ENCODE assay signal across 25 cellular contexts in genomic region chr6:116035616-116036015, GRCh38. TPM values are rescaled to one million over a fixed set of nuclear protein-coding genes. Genes with fewer than 3 reads are reported as not detected.
DNase-seq lines count a peak whose midpoint lies in the region; ATAC-seq, FAIRE-seq and TF ChIP-seq lines count a peak whose summit lies in the region.
"Had no signal": no experiment of that assay in that cellular context is flagged by ENCODE, and none has a peak within 500 bp of the region (broad histone marks: within the 10 kb centered on the region; RNA-seq: fewer than 3 reads in every experiment).

No MANE protein-coding gene starts in this region.

- CTCF ChIA-PET in HepG2 (lab: Yijun Ruan, JAX; ENCODE audit: low intra/inter-chr PET ratio, low total read pairs) = no interaction called here

- FAIRE-seq in HepG2 (lab: Jason Lieb, UNC) (no peak), pancreas (lab: Jason Lieb, UNC) (no peak)
- FAIRE-seq: GM12891, RCC 7860 had no signal

- H3K4me1 ChIP-seq in liver (ENCODE audit: control insufficient read depth in 4 of 4, insufficient read depth in 4 of 4, low read length in 3 of 4) = peaks cover 2 to 35% (median 15%) of the 10 kb centered on the region in 4 donors
- peaks cover 24% of the 10 kb centered on the region for H3K4me1 ChIP-seq in HepG2 (ENCODE audit: insufficient read depth, low read length)
- peaks cover 21% of the 10 kb centered on the region for H3K4me1 ChIP-seq in hepatocyte (ENCODE audit: insufficient read depth)
- peaks cover 0 to 31% (median 14%) of the 10 kb centered on the region in 3 donors for H3K4me1 ChIP-seq in pancreas
- H3K4me1 ChIP-seq: SJSA1, thyroid gland had no signal

- H2AFZ ChIP-seq in HepG2 (ENCODE audit: low read length) (no peak overlapping the region), hepatocyte (no peak overlapping the region)

- POLR2A ChIA-PET in HepG2 (lab: Yijun Ruan, JAX) = no interaction called here

- intact Hi-C loops in HepG2 (cut with micrococcal nuclease; ENCODE audit: unreplicated experiment) (no loop called here), pancreas (cut with DNase I) (no loop called here)

- H3K27me3 ChIP-seq in liver (ENCODE audit: control insufficient read depth in 4 of 4, insufficient read depth in 4 of 4, low read length in 3 of 4) (no peaks in the 10 kb centered on the region), HepG2 (ENCODE audit: control insufficient read depth in 1 of 2, insufficient read depth in 2 of 2, low read length in 2 of 2) (no peaks in the 10 kb centered on the region), hepatocyte (no peaks in the 10 kb centered on the region), pancreas (no peaks in the 10 kb centered on the region)
- H3K27me3 ChIP-seq: brain microvascular endothelial cell, heart left ventricle, SJSA1, thyroid gland had no signal

- H3K9ac ChIP-seq in liver (ENCODE audit: low read depth in 1 of 2, low read length in 2 of 2) (no peak overlapping the region), HepG2 (ENCODE audit: insufficient read depth, low read depth, low read length) (no peak overlapping the region)

- H3K27ac ChIP-seq in liver (ENCODE audit: low read depth in 1 of 2, low read length in 2 of 2) (peak overlapping the region; percentile 11 to 46), HepG2 (ENCODE audit: extremely low read length, insufficient read depth, low read length) (no peak overlapping the region), hepatocyte (peak overlapping the region; percentile 61), pancreas (peak overlapping the region in 2 of 4 donors; percentile 9 to 42)
- H3K27ac ChIP-seq: brain microvascular endothelial cell, SJSA1, skin epidermis, thyroid gland had no signal

- H4K20me1 ChIP-seq in HepG2 (ENCODE audit: insufficient read depth, low read length) = no peaks in the 10 kb centered on the region
- no peaks in the 10 kb centered on the region for H4K20me1 ChIP-seq in hepatocyte (ENCODE audit: insufficient read depth, poor library complexity, severe bottlenecking)

- no peak for TF ChIP-seq POLR2A in HepG2 (IDR thresholded peaks at IDR 0.05; ENCODE audit: insufficient read depth in 1 of 2, low read depth in 2 of 2, low read length in 2 of 2)

- TF ChIP-seq RAD21 in liver (IDR thresholded peaks at IDR 0.05) (no peak), HepG2 (CRISPR knock-in tag; IDR thresholded peaks at IDR 0.05) (no peak)

- WGBS in liver = 43% methylated on average over 4 of the region's 4 CpGs
- WGBS in HepG2 (ENCODE audit: low lambda C conversion rate) = 88% methylated on average over 4 of the region's 4 CpGs
- WGBS in hepatocyte (ENCODE audit: low lambda C conversion rate, missing lambda C conversion rate) = 64% methylated on average over 4 of the region's 4 CpGs
- WGBS in pancreas, 2 donors = 32 to 34% methylated on average over 4 of the region's 4 CpGs

- H3K36me3 ChIP-seq in liver (ENCODE audit: control insufficient read depth in 4 of 4, insufficient read depth in 3 of 4, low read depth in 1 of 4, low read length in 3 of 4) (no peaks in the 10 kb centered on the region), HepG2 (replicated peaks in 1 of 2; ENCODE audit: control insufficient read depth in 1 of 2, insufficient read depth in 2 of 2, low read length in 2 of 2) (peaks cover 0 to 7% of the 10 kb centered on the region in 2 experiments; a peak in 2 of 5 replicates), hepatocyte (replicated peaks; ENCODE audit: insufficient read depth, low read depth) (no peaks in the 10 kb centered on the region), pancreas (no peaks in the 10 kb centered on the region)
- H3K36me3 ChIP-seq: brain microvascular endothelial cell, heart left ventricle, SJSA1, thyroid gland had no signal

- no TSS peak for BruUV-seq in HepG2 (replicated peaks; lab: Mats Ljungman, UMichigan)

- no peaks in the 10 kb centered on the region for H3K9me2 ChIP-seq in hepatocyte (replicated peaks; ENCODE audit: insufficient read depth)

- peaks cover 33% of the 10 kb centered on the region for H3K79me2 ChIP-seq in HepG2 (ENCODE audit: insufficient read depth, low read length)
- peaks cover 50% of the 10 kb centered on the region for H3K79me2 ChIP-seq in hepatocyte

- no peak for TF ChIP-seq EP300 in HepG2 (IDR thresholded peaks at IDR 0.05; ENCODE audit: low read depth in 2 of 2, low read length in 2 of 2)
- TF ChIP-seq EP300 in HepG2 (CRISPR knock-in tag; IDR thresholded peaks at IDR 0.05; ENCODE audit: borderline replicate concordance) = no peak

- no peaks in the 10 kb centered on the region for H3K9me3 ChIP-seq in liver (ENCODE audit: control insufficient read depth in 4 of 4, low read length in 3 of 4)
- H3K9me3 ChIP-seq in HepG2 (ENCODE audit: low read length) = no peaks in the 10 kb centered on the region
- no peaks in the 10 kb centered on the region for H3K9me3 ChIP-seq in hepatocyte (ENCODE audit: low read depth)
- H3K9me3 ChIP-seq in pancreas = no peaks in the 10 kb centered on the region
- H3K9me3 ChIP-seq: SJSA1, thyroid gland had no signal

- TF ChIP-seq CTCF in liver (IDR thresholded peaks at IDR 0.05; ENCODE audit: low read depth, low read length, missing input control) (no peak), HepG2 (CRISPR knock-in tag; IDR thresholded peaks at IDR 0.05) (no peak), hepatocyte (IDR thresholded peaks at IDR 0.05; ENCODE audit: poor library complexity) (no peak), pancreas (IDR thresholded peaks at IDR 0.05) (no peak)

- DNase-seq in HepG2 (ENCODE audit: low spot score) (no peak), hepatocyte (ENCODE audit: low spot score) (no peak), pancreas (no peak), AG08396 (ENCODE audit: low spot score) (no peak), anterior cingulate cortex (lab: John Stamatoyannopoulos, UW) (no peak)
- DNase-seq: activated CD4-positive, CD25-positive, alpha-beta regulatory T cell; activated CD8-positive, alpha-beta memory T cell treated with anti-CD3 and anti-CD28 coated beads, Interleukin-2, amount 10 ng/mL, durations not matched to agents 7 days and 5 days; activated naive CD4-positive, alpha-beta T cell; activated T-cell treated with anti-CD3 and anti-CD28 coated beads, Interleukin-2, amount 50 U/mL, for 72 hours; brain microvascular endothelial cell; effector CD4-positive, alpha-beta T cell; heart left ventricle; naive thymus-derived CD8-positive, alpha-beta T cell; NCI-H187; NCI-H524; nucleus accumbens; T-helper 1 cell; thyroid gland had no signal

- H3K4me3 ChIP-seq in liver (ENCODE audit: low read depth in 1 of 3, low read length in 3 of 3) = no peak overlapping the region
- H3K4me3 ChIP-seq in HepG2 (replicated peaks in 1 of 3; ENCODE audit: insufficient read depth in 1 of 3, low read depth in 2 of 3, low read length in 3 of 3) = no peak overlapping the region
- no peak overlapping the region for H3K4me3 ChIP-seq in hepatocyte
- H3K4me3 ChIP-seq in pancreas = no peak overlapping the region
- H3K4me3 ChIP-seq: heart left ventricle, SJSA1, skin epidermis, thyroid gland had no signal

- H3K4me2 ChIP-seq in HepG2 (ENCODE audit: low read depth, low read length) (no peak overlapping the region), hepatocyte (peak overlapping the region; percentile 53)

- no peak for ATAC-seq in HepG2
- ATAC-seq in pancreas = peak in 3 of 4 donors; percentile 47 to 66 (median 56)
- ATAC-seq in GM19452 (IDR thresholded peaks at IDR 0.05; ENCODE audit: unreplicated experiment) = no peak
- ATAC-seq: activated CD8-positive, alpha-beta memory T cell treated with anti-CD3 and anti-CD28 coated beads, Interleukin-2, amount 10 ng/mL, durations not matched to agents 7 days and 5 days; activated T-cell treated with anti-CD3 and anti-CD28 coated beads, Interleukin-2, amount 50 U/mL, for 72 hours; heart left ventricle; naive thymus-derived CD8-positive, alpha-beta T cell had no signal

- in situ Hi-C loops in HepG2 (cut with HindIII; ENCODE audit: extremely low pct_ligation_motif_present, low pct_unique_long_range_greater_than_20kb) = no loop called here

TF ChIP-seq in liver, 16 proteins besides CTCF, POLR2A, EP300 and RAD21 (continues in another document):
- no peak for TF ChIP-seq GABPA (IDR thresholded peaks at IDR 0.05 in 1 of 2, conservative IDR thresholded peaks at IDR 0.05 in 1 of 2)

TF ChIP-seq in HepG2, 621 proteins besides CTCF, POLR2A, EP300 and RAD21 (continues in another document):
- TF ChIP-seq, protein P1, sequence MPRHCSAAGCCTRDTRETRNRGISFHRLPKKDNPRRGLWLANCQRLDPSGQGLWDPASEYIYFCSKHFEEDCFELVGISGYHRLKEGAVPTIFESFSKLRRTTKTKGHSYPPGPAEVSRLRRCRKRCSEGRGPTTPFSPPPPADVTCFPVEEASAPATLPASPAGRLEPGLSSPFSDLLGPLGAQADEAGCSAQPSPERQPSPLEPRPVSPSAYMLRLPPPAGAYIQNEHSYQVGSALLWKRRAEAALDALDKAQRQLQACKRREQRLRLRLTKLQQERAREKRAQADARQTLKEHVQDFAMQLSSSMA (CRISPR knock-in tag; IDR thresholded peaks at IDR 0.05) = no peak

RNA-seq across cellular contexts. Expression of gene FRK, which starts 25.1 kb away (rescaled TPM):
- 10 to 100 TPM in 1 of 2 donors, 1 to 10 TPM in 1; 5.7 to 26.8 TPM for total RNA-seq in liver
- polyA plus RNA-seq in liver = 1 to 10 TPM; 3.6 to 4.9 TPM
- total RNA-seq in HepG2 (2016; rRNA removed; fragmentation: Illumina TruSeq; extraction: Trizol) = 2.9 and 4.5 TPM in 2 replicates
- 0.51 and 0.62 TPM in 2 replicates for total RNA-seq in HepG2 (2016; cell fraction: cytosol; rRNA removed; fragmentation: Illumina TruSeq; extraction: Trizol; ENCODE audit: low read depth)
- 2.9 and 4.1 TPM in 2 replicates for total RNA-seq in HepG2 (2016; cell fraction: insoluble cytoplasmic fraction; rRNA removed; fragmentation: Illumina TruSeq; extraction: Trizol)
- 0.86 and 0.93 TPM in 2 replicates for total RNA-seq in HepG2 (2016; cell fraction: membrane; rRNA removed; fragmentation: Illumina TruSeq; extraction: Trizol)
- total RNA-seq in HepG2 (2016; cell fraction: nucleus; rRNA removed; fragmentation: Illumina TruSeq; extraction: Trizol) = 6.1 and 6.5 TPM in 2 replicates
- polyA plus RNA-seq in HepG2 (2011; rRNA removed) = 1.3 and 1.5 TPM in 2 replicates
- 0.56 and 1.2 TPM in 2 replicates for polyA plus RNA-seq in HepG2 (2011; cell fraction: cytosol; rRNA removed)
- 1.7 and 2.6 TPM in 2 replicates for polyA plus RNA-seq in HepG2 (2011; cell fraction: nucleus; rRNA removed)
- 0.65 and 0.80 TPM in 2 replicates for polyA plus RNA-seq in HepG2 (2012)
- 0.08 and 0.10 TPM in 2 replicates for polyA plus RNA-seq in HepG2 (2016; cell fraction: cytosol; fragmentation: Illumina TruSeq; extraction: Trizol; ENCODE audit: low read depth)
- 1.7 and 1.9 TPM in 2 replicates for polyA plus RNA-seq in HepG2 (2016; cell fraction: insoluble cytoplasmic fraction; fragmentation: Illumina TruSeq; extraction: Trizol; ENCODE audit: low read depth)
- 0.18 and 0.27 TPM in 2 replicates for polyA plus RNA-seq in HepG2 (2016; cell fraction: membrane; fragmentation: Illumina TruSeq; extraction: Trizol; ENCODE audit: low read depth)
- 2.1 and 2.6 TPM in 2 replicates for polyA plus RNA-seq in HepG2 (2016; cell fraction: nucleus; fragmentation: Illumina TruSeq; extraction: Trizol; ENCODE audit: insufficient read depth, low read depth)
- 5.6 and 8.1 TPM in 2 replicates for polyA minus RNA-seq in HepG2 (2011; rRNA and poly(A)+ RNA removed; ENCODE audit: low replicate concordance)
- 2.5 and 3.6 TPM in 2 replicates for polyA minus RNA-seq in HepG2 (2011; cell fraction: cytosol; rRNA and poly(A)+ RNA removed)
- 16.5 and 22.3 TPM in 2 replicates for polyA minus RNA-seq in HepG2 (2011; cell fraction: nucleus; rRNA and poly(A)+ RNA removed)
- total RNA-seq in hepatocyte = 15.3 and 16.9 TPM in 2 replicates
- polyA plus RNA-seq in hepatocyte = 2.5 and 2.7 TPM in 2 replicates
- 10 to 100 TPM in 1 of 6 donors, 1 to 10 TPM in 5; 3.9 to 11.6 (median 5.2) TPM for total RNA-seq in pancreas
- 1 to 10 TPM in 1 of 2 donors, under 1 TPM in 1; 0.72 to 1.6 TPM for polyA plus RNA-seq in pancreas
- polyA plus RNA-seq: CD14-positive monocyte had no signal

Comparison
In these comparisons a context has a peak if more than half of its experiments do, and no peak if none do; other contexts are left out.
1. ATAC-seq: peak in pancreas (3 of 4); none in HepG2 (single experiment) and GM19452 (single experiment).